In the genomic region with DNA sequence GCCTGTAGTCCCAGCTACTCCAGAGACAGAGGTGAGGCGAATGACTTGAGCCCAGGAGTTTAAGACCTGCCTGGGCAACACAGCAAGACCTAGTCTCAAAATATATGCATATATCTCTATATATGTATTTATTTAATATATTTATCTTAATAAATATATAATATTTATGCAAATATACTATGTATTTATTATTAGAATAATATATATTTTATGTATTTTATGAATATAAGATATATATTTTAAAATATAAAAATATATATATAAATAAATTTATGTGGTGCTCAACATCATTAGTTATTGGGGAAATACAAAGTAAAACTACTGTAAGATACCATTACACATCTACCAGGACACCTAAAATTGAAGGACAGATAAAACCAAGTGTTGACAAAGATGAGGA, we compare ENCODE assay signal across 24 cellular contexts. TPM values are rescaled to one million over a fixed set of nuclear protein-coding genes. Genes with fewer than 3 reads are reported as not detected.
DNase-seq lines count a peak whose midpoint lies in the region; ATAC-seq, FAIRE-seq and TF ChIP-seq lines count a peak whose summit lies in the region.
"Had no signal": no experiment of that assay in that cellular context is flagged by ENCODE, and none has a peak within 500 bp of the region (broad histone marks: within the 10 kb centered on the region; RNA-seq: fewer than 3 reads in every experiment).

No MANE protein-coding gene starts in this region.

- H3K9me3 Mint-ChIP-seq in activated CD4-positive, alpha-beta T cell treated with anti-CD3 and anti-CD28 coated beads for 36 hours (ENCODE audit: low read depth) = peaks cover 7% of the 10 kb centered on the region

- no peaks in the 10 kb centered on the region for H3K9me3 ChIP-seq in pancreas
- H3K9me3 ChIP-seq: A549, BE2C had no signal

- no peaks in the 10 kb centered on the region for H3K4me1 Mint-ChIP-seq in activated CD4-positive, alpha-beta T cell treated with anti-CD3 and anti-CD28 coated beads for 36 hours
- H3K4me1 Mint-ChIP-seq: CD14-positive monocyte, GM23338, H9 had no signal

- POLR2A ChIA-PET in activated CD4-positive, alpha-beta T cell treated with anti-CD3 and anti-CD28 coated beads for 36 hours (lab: Charles Lee) = no interaction called here

- H3K4me3 ChIP-seq in pancreas = no peak overlapping the region
- H3K4me3 ChIP-seq: A549; BLaER1 treated with 17β-estradiol and CSF1 and Interleukin-3, amounts not matched to agents 10 nM and 100 nM; GM12878; GM23338 had no signal

- H3K36me3 ChIP-seq in pancreas = no peaks in the 10 kb centered on the region
- H3K36me3 ChIP-seq: BE2C; BLaER1 treated with 17β-estradiol and CSF1 and Interleukin-3, amounts not matched to agents 10 nM and 100 nM had no signal

- no peak overlapping the region for H3K27ac ChIP-seq in pancreas
- H3K27ac ChIP-seq: 22Rv1; A549; BLaER1 treated with 17β-estradiol and CSF1 and Interleukin-3, amounts not matched to agents 10 nM and 100 nM had no signal

- DNase-seq in pancreas = no peak
- DNase-seq in SK-N-DZ (ENCODE audit: low spot score) = no peak
- no peak for DNase-seq in activated CD4-positive, alpha-beta T cell treated with anti-CD3 and anti-CD28 coated beads for 36 hours
- DNase-seq: ACHN; AML-193; BE2C; Calu3; CD4-positive, alpha-beta T cell; COR-L47; DMS53; DMS79 treated with DMSO at 0.1 percent for 48 hours; H9 had no signal

- intact Hi-C loops in pancreas (cut with DNase I) = no loop called here
- intact Hi-C loops in activated CD4-positive, alpha-beta T cell treated with anti-CD3 and anti-CD28 coated beads for 36 hours (cut with DNase I, micrococcal nuclease) = no loop called here

- 71 to 93% methylated on average over 1 of the region's 1 CpG for WGBS in pancreas, 2 donors

- no peak for TF ChIP-seq CTCF in pancreas (IDR thresholded peaks at IDR 0.05)

- H3K27me3 Mint-ChIP-seq in activated CD4-positive, alpha-beta T cell treated with anti-CD3 and anti-CD28 coated beads for 36 hours = peaks cover 26% of the 10 kb centered on the region

- H3K27ac Mint-ChIP-seq in activated CD4-positive, alpha-beta T cell treated with anti-CD3 and anti-CD28 coated beads for 36 hours = no peak overlapping the region
- H3K27ac Mint-ChIP-seq: CD14-positive monocyte; CD4-positive, alpha-beta T cell; GM23338; H9 had no signal

- no peaks in the 10 kb centered on the region for H3K4me1 ChIP-seq in pancreas
- H3K4me1 ChIP-seq: A549; BE2C; BLaER1 treated with 17β-estradiol and CSF1 and Interleukin-3, amounts not matched to agents 10 nM and 100 nM had no signal

- CTCF ChIA-PET in activated CD4-positive, alpha-beta T cell treated with anti-CD3 and anti-CD28 coated beads for 36 hours (lab: Charles Lee) = no interaction called here

- H3K36me3 Mint-ChIP-seq in activated CD4-positive, alpha-beta T cell treated with anti-CD3 and anti-CD28 coated beads for 36 hours (ENCODE audit: low read depth) = no peaks in the 10 kb centered on the region
- H3K36me3 Mint-ChIP-seq: CD14-positive monocyte had no signal

- no peaks in the 10 kb centered on the region for H3K27me3 ChIP-seq in pancreas
- H3K27me3 ChIP-seq: BLaER1 treated with 17β-estradiol and CSF1 and Interleukin-3, amounts not matched to agents 10 nM and 100 nM had no signal

- no peak overlapping the region for H3K4me3 Mint-ChIP-seq in activated CD4-positive, alpha-beta T cell treated with anti-CD3 and anti-CD28 coated beads for 36 hours
- H3K4me3 Mint-ChIP-seq: CD14-positive monocyte; CD4-positive, alpha-beta T cell; GM23338; H9 had no signal

- peak; percentile 67 for FAIRE-seq in A204.1 (lab: Jason Lieb, UNC)
- FAIRE-seq in TTC549 (lab: Jason Lieb, UNC) = peak; percentile 83
- FAIRE-seq in endometrium (lab: Jason Lieb, UNC) = peak; percentile 55
- peak; percentile 29 for FAIRE-seq in pancreas (lab: Jason Lieb, UNC)
- FAIRE-seq: A549, GM12878, GM18507 had no signal

- ATAC-seq in pancreas = no peak
- no peak for ATAC-seq in HG03439 (IDR thresholded peaks at IDR 0.05; ENCODE audit: unreplicated experiment)
- ATAC-seq in activated CD4-positive, alpha-beta T cell treated with anti-CD3 and anti-CD28 coated beads for 36 hours = no peak
- ATAC-seq: A549, GM12878, GM23338, HCT116 had no signal

RNA-seq across cellular contexts. Expression of a gene that starts 58.1 kb away (rescaled TPM):
- total RNA-seq in pancreas = 100 to 1,000 TPM in 4 of 6 donors, 10 to 100 TPM in 2; 80.4 to 140 (median 105) TPM
- 10 to 100 TPM; 32.6 to 35.8 TPM for polyA plus RNA-seq in pancreas
- 155 and 175 TPM in 2 replicates for polyA plus RNA-seq in SK-N-DZ (2014; cell fraction: cytosol; rRNA removed)
- 132 and 164 TPM in 2 replicates for polyA plus RNA-seq in SK-N-DZ (2014; cell fraction: nucleus; rRNA removed)
- 100 to 1,000 TPM; 256 to 258 TPM for total RNA-seq in activated CD4-positive, alpha-beta T cell treated with anti-CD3 and anti-CD28 coated beads for 36 hours
